In the genomic region with DNA sequence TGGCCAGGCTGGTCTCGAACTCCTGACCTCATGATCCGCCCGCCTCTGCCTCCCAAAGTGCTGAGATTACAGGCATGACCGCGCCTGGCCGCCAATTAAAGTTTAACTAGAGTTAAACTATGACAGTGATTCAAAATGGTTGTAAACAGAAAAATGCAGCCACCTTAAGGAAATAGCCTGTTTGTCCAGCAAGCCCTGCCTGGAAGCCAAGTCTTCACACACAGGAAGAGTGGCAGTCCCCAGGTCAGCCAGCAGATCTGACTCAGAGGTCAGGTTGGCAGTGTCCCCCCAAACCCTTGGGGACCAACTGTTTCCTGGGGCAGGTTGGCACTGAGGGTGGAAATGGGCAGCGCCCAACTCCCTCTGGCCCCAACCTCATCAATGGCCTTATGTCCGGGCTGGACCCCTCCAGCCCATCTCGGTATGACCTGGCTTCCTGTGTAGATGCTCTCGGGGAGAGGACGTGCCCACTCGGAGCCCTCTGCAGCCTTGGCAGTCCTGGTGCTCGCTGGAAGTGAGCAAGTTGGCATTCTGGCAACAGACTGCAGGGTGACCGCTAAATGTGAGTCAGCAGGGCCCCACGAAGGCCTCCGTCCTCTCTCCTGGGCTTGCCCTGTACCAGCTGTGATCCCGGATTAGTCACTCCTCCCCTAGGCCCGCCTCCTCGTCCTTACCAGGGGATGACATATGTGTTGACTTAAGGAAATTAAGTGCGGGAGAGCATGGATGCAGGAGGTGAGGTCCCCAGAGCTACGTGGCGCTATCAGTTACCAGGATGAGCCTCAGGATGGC, we compare ENCODE assay signal across 8 cellular contexts. TPM values are rescaled to one million over a fixed set of nuclear protein-coding genes. Genes with fewer than 3 reads are reported as not detected.
A peak's percentile ranks its signal among the peaks of the same experiment; 100 is the strongest.
DNase-seq lines count a peak whose midpoint lies in the region; ATAC-seq and TF ChIP-seq lines count a peak whose summit lies in the region.

No MANE protein-coding gene starts in this region.

- peaks cover 12% of the 10 kb centered on the region for H3K4me1 ChIP-seq in CD4-positive, alpha-beta memory T cell (ENCODE audit: insufficient read depth, low read length)
- peaks cover 16% of the 10 kb centered on the region for H3K4me1 ChIP-seq in HUES64 (ENCODE audit: insufficient read depth, low read length)
- peaks cover 9% of the 10 kb centered on the region for H3K4me1 ChIP-seq in OCI-LY1 (ENCODE audit: insufficient read depth, low read length, severe bottlenecking)

- H3K36me3 ChIP-seq in CD4-positive, alpha-beta memory T cell (ENCODE audit: insufficient read depth, low read length) = no peaks in the 10 kb centered on the region
- H3K36me3 ChIP-seq in HUES64 (ENCODE audit: insufficient read depth, low read length) = peaks cover 31% of the 10 kb centered on the region
- H3K36me3 ChIP-seq in OCI-LY1 (ENCODE audit: insufficient read depth, low read length) = peaks cover 31% of the 10 kb centered on the region

- peak overlapping the region; percentile 8 to 95 for H3K4me3 ChIP-seq in CD4-positive, alpha-beta memory T cell (ENCODE audit: low read length in 2 of 2)
- H3K4me3 ChIP-seq in HUES64 (ENCODE audit: low read length) = peak overlapping the region; percentile 58
- H3K4me3 ChIP-seq in OCI-LY1 (ENCODE audit: low read depth, low read length, poor library complexity, severe bottlenecking) = peak overlapping the region; percentile 61

- peak; percentile 66 for ATAC-seq in GM21390 (IDR thresholded peaks at IDR 0.05; ENCODE audit: unreplicated experiment)
- ATAC-seq in esophagus mucosa = peak; percentile 98

- no peaks in the 10 kb centered on the region for H3K9me2 ChIP-seq in OCI-LY1 (ENCODE audit: low read depth, low read length)

- POLR2A ChIA-PET in CD4-positive, alpha-beta memory T cell (lab: Charles Lee; ENCODE audit: partially characterized antibody) = interaction anchor here (0.6 to 2.2 kb wide), 10 partner anchors 10 to 893 kb away, joined by 3 to 71 read pairs (median 4); a partner anchor contains a TSS

- peak overlapping the region; percentile 89 to 98 (median 95) for H3K27ac Mint-ChIP-seq in CD4-positive, alpha-beta memory T cell

- no peaks in the 10 kb centered on the region for H3F3A ChIP-seq in OCI-LY1 (ENCODE audit: insufficient read depth, low read length)

- TF ChIP-seq CTCF in OCI-LY1 (IDR thresholded peaks at IDR 0.05; ENCODE audit: low read length) = no peak

- no peaks in the 10 kb centered on the region for H3K27me3 ChIP-seq in CD4-positive, alpha-beta memory T cell (ENCODE audit: insufficient read depth, low read length)
- H3K27me3 ChIP-seq in HUES64 (ENCODE audit: insufficient read depth, low read length) (no peaks in the 10 kb centered on the region), OCI-LY1 (ENCODE audit: insufficient read depth, low read length) (no peaks in the 10 kb centered on the region)

- 49% methylated on average over 21 of the region's 22 CpGs for WGBS in HUES64

- peak overlapping the region; percentile 93 for H3K27ac ChIP-seq in CD4-positive, alpha-beta memory T cell (ENCODE audit: low read depth, low read length)
- H3K27ac ChIP-seq in HUES64 (ENCODE audit: low read depth, low read length) (peak overlapping the region; percentile 50; the same call in 1 of the 2 replicates), OCI-LY1 (ENCODE audit: low read depth, low read length, poor library complexity, severe bottlenecking) (no peak overlapping the region)

- intact Hi-C loops in CD4-positive, alpha-beta memory T cell (cut with micrococcal nuclease) = loop anchor here (1.0 kb wide), 2 partner anchors 14 to 141 kb away; a partner anchor contains a TSS

- DNase-seq in CD4-positive, alpha-beta memory T cell = peak in 1 of 5 donors; percentile 82
- DNase-seq in activated T-cell treated with anti-CD3 and anti-CD28 coated beads, Interleukin-2, amount 50 U/mL, for 1 hour = peak; percentile 68
- DNase-seq in mucosa of gallbladder (ENCODE audit: low spot score) = peak; percentile 95
- DNase-seq in stimulated activated naive CD4-positive, alpha-beta T cell treated with Interleukin-2 at 50 U/mL for 16 hours (lab: John Stamatoyannopoulos, UW) = peak; percentile 64

- no peaks in the 10 kb centered on the region for H3K79me2 ChIP-seq in OCI-LY1 (ENCODE audit: insufficient read depth, low read length)

- H3K9ac ChIP-seq in HUES64 (ENCODE audit: low read depth, low read length) = peak overlapping the region; percentile 54; the same call in 1 of the 2 replicates
- peak overlapping the region; percentile 57 for H3K9ac ChIP-seq in OCI-LY1 (ENCODE audit: low read length)

- H3K9me3 ChIP-seq in CD4-positive, alpha-beta memory T cell (ENCODE audit: control insufficient read depth in 1 of 2, low read length in 2 of 2) = no peaks in the 10 kb centered on the region
- H3K9me3 ChIP-seq in HUES64 (ENCODE audit: insufficient read depth, low read depth, low read length) (no peaks in the 10 kb centered on the region), OCI-LY1 (ENCODE audit: low read length) (no peaks in the 10 kb centered on the region)

- H3K4me3 Mint-ChIP-seq in CD4-positive, alpha-beta memory T cell = peak overlapping the region; percentile 85 to 93 (median 90)

- peak overlapping the region; percentile 74 for H3K4me2 ChIP-seq in OCI-LY1 (ENCODE audit: low read length)

- H3K27me3 Mint-ChIP-seq in CD4-positive, alpha-beta memory T cell = no peaks in the 10 kb centered on the region

- H4K20me1 ChIP-seq in OCI-LY1 (ENCODE audit: insufficient read depth, low read length) = no peaks in the 10 kb centered on the region

- no peaks in the 10 kb centered on the region for H3K36me3 Mint-ChIP-seq in CD4-positive, alpha-beta memory T cell

- no peak overlapping the region for H2AFZ ChIP-seq in OCI-LY1 (ENCODE audit: low read length)

- CTCF ChIA-PET in CD4-positive, alpha-beta memory T cell (lab: Charles Lee; ENCODE audit: partially characterized antibody) = interaction anchor here (0.6 to 5.3 kb wide), 22 partner anchors 9 to 1247 kb away, joined by 3 to 84 read pairs (median 6); a partner anchor contains a TSS

- H3K4me1 Mint-ChIP-seq in CD4-positive, alpha-beta memory T cell = peaks cover 2 to 15% (median 9%) of the 10 kb centered on the region in 4 donors

- no peaks in the 10 kb centered on the region for H3K9me3 Mint-ChIP-seq in CD4-positive, alpha-beta memory T cell

RNA-seq across cellular contexts. Expression of a gene that starts 9.7 kb away (rescaled TPM):
- total RNA-seq in CD4-positive, alpha-beta memory T cell = 100 to 1,000 TPM; 303 to 324 TPM
- 100 to 1,000 TPM; 384 to 432 TPM for polyA plus RNA-seq in CD4-positive, alpha-beta memory T cell
- 1,640 TPM for polyA plus RNA-seq in HUES64 (2013, experiment 1 of 2)
- 1,626 TPM for polyA plus RNA-seq in HUES64 (2013, experiment 2 of 2)
- 412 TPM for total RNA-seq in esophagus mucosa
- total RNA-seq in mucosa of gallbladder = 893 TPM

RNA-seq across cellular contexts. Expression of a gene that starts 13.8 kb away (rescaled TPM):
- 1 to 10 TPM; 2.1 to 3.1 TPM for total RNA-seq in CD4-positive, alpha-beta memory T cell
- 1 to 10 TPM; 3.4 to 3.7 TPM for polyA plus RNA-seq in CD4-positive, alpha-beta memory T cell
- 140 TPM for polyA plus RNA-seq in HUES64 (2013, experiment 1 of 2)
- 142 TPM for polyA plus RNA-seq in HUES64 (2013, experiment 2 of 2)
- total RNA-seq in esophagus mucosa (12.8 TPM), mucosa of gallbladder (66.1 TPM)

RNA-seq across cellular contexts. Expression of a gene that starts 20.1 kb away (rescaled TPM):
- 10 to 100 TPM; 20.7 to 20.9 TPM for total RNA-seq in CD4-positive, alpha-beta memory T cell
- 10 to 100 TPM; 41.6 to 65.3 TPM for polyA plus RNA-seq in CD4-positive, alpha-beta memory T cell
- 30.4 TPM for polyA plus RNA-seq in HUES64 (2013, experiment 1 of 2)
- polyA plus RNA-seq in HUES64 (2013, experiment 2 of 2) = 35.2 TPM
- total RNA-seq in esophagus mucosa (15.7 TPM), mucosa of gallbladder (50.8 TPM)

RNA-seq across cellular contexts. Expression of a gene that starts 20.5 kb away (rescaled TPM):
- not detected for total RNA-seq in CD4-positive, alpha-beta memory T cell
- polyA plus RNA-seq in CD4-positive, alpha-beta memory T cell = not detected
- polyA plus RNA-seq in HUES64 (2013, experiment 1 of 2) = 3.7 TPM
- polyA plus RNA-seq in HUES64 (2013, experiment 2 of 2) = 3.9 TPM
- total RNA-seq in esophagus mucosa (0.44 TPM), mucosa of gallbladder (0.26 TPM)

RNA-seq across cellular contexts. Expression of a gene that starts 28.1 kb away (rescaled TPM):
- total RNA-seq in CD4-positive, alpha-beta memory T cell = 10 to 100 TPM; 12.7 to 15.0 TPM
- 1 to 10 TPM; 8.0 to 8.3 TPM for polyA plus RNA-seq in CD4-positive, alpha-beta memory T cell
- 8.9 TPM for polyA plus RNA-seq in HUES64 (2013, experiment 1 of 2)
- polyA plus RNA-seq in HUES64 (2013, experiment 2 of 2) = 10.3 TPM
- total RNA-seq in esophagus mucosa = 2.8 TPM
- 10.9 TPM for total RNA-seq in mucosa of gallbladder
